10 cellular contexts compared by ENCODE assay signal in the genomic region with DNA sequence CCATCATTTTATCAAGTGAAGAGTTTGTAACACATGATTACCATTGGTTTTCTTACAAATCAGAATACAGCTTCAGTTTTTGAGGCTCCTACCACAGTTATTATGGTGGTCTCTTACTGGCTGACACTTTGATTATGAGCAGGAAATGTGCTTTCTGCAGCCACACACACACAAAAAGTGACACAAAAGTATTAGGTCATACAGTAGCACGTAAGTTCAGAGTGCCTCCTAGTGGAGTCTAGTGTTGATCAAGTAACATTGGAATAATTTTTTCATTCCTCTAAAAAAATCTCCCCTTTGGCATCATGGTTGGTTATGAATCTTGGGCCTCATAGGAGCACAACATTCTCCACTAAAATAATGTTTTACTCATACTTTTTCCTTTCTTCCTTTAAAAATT. TPM values are rescaled to one million over a fixed set of nuclear protein-coding genes. Genes with fewer than 3 reads are reported as not detected.
DNase-seq lines count a peak whose midpoint lies in the region; ATAC-seq, FAIRE-seq and TF ChIP-seq lines count a peak whose summit lies in the region.
"Had no signal": no experiment of that assay in that cellular context is flagged by ENCODE, and none has a peak within 500 bp of the region (broad histone marks: within the 10 kb centered on the region; RNA-seq: fewer than 3 reads in every experiment).

No MANE protein-coding gene starts in this region.

- H3K27me3 Mint-ChIP-seq in natural killer cell treated with Interleukin-12 subunit alpha and Interleukin-12 subunit beta and Interleukin-15 and Interleukin-18, amount 100 ng/mL, for 72 hours: no peaks in the 10 kb centered on the region
- H3K27me3 Mint-ChIP-seq: T-cell had no signal

- TF ChIP-seq POLR2A in K562 (conservative IDR thresholded peaks at IDR 0.05): no peak

- in situ Hi-C loops in K562 (cut with MboI): no loop called here

- POLR2A ChIA-PET in K562 (lab: Yijun Ruan, JAX): no interaction called here

- no peaks in the 10 kb centered on the region for H4K20me1 ChIP-seq in MM.1S (ENCODE audit: insufficient read depth, low read length)
- no peaks in the 10 kb centered on the region for H4K20me1 ChIP-seq in K562 (replicated peaks; ENCODE audit: control insufficient read depth, insufficient read depth, low read length)

- peak; percentile 36 for TF ChIP-seq CTCF in MM.1S (IDR thresholded peaks at IDR 0.05; ENCODE audit: low read length)
- peak; percentile 5 to 39 (median 14); a peak in 2 of 6 replicates for TF ChIP-seq CTCF in K562 (IDR thresholded peaks at IDR 0.05 in 2 of 3, conservative IDR thresholded peaks at IDR 0.05 in 1 of 3; ENCODE audit: insufficient read depth in 2 of 3, low read depth in 1 of 3, low read length in 3 of 3)

- intact Hi-C loops in K562 (cut with micrococcal nuclease): loop anchor here (5.0 kb wide), 2 partner anchors 110 to 210 kb away; no protein-coding TSS in a partner anchor

- peak in 1 of 2 experiments; percentile 49; a peak in 2 of 4 replicates for TF ChIP-seq RAD21 in K562 (CRISPR knock-in tag; conservative IDR thresholded peaks at IDR 0.05 in 1 of 2, IDR thresholded peaks at IDR 0.05 in 1 of 2)

- H3K4me3 ChIP-seq in MM.1S (ENCODE audit: low read length): no peak overlapping the region
- no peak overlapping the region for H3K4me3 ChIP-seq in K562
- H3K4me3 ChIP-seq: uterus had no signal

- H3K36me3 Mint-ChIP-seq in natural killer cell treated with Interleukin-12 subunit alpha and Interleukin-12 subunit beta and Interleukin-15 and Interleukin-18, amount 100 ng/mL, for 72 hours: no peaks in the 10 kb centered on the region
- H3K36me3 Mint-ChIP-seq: T-cell had no signal

- H3K36me3 ChIP-seq in MM.1S (replicated peaks; ENCODE audit: insufficient read depth, low read length) (no peaks in the 10 kb centered on the region), K562 (ENCODE audit: control insufficient read depth, insufficient read depth, low read length) (no peaks in the 10 kb centered on the region)
- H3K36me3 ChIP-seq: uterus had no signal

- peaks cover 38 to 40% of the 10 kb centered on the region in 2 donors for H3K4me1 Mint-ChIP-seq in natural killer cell treated with Interleukin-12 subunit alpha and Interleukin-12 subunit beta and Interleukin-15 and Interleukin-18, amount 100 ng/mL, for 72 hours (ENCODE audit: low read depth in 2 of 2)

- ATAC-seq in K562 (no peak), HG03520 (IDR thresholded peaks at IDR 0.05; ENCODE audit: unreplicated experiment) (no peak), HG03175 (IDR thresholded peaks at IDR 0.05; ENCODE audit: unreplicated experiment) (no peak)
- ATAC-seq in natural killer cell treated with Interleukin-12 subunit alpha and Interleukin-12 subunit beta and Interleukin-15 and Interleukin-18, amount 100 ng/mL, for 72 hours: peak; percentile 50 to 66

- H3K4me2 ChIP-seq in MM.1S (ENCODE audit: low read depth, low read length) (no peak overlapping the region), K562 (ENCODE audit: insufficient read depth, low read length) (no peak overlapping the region)

- no peak for TF ChIP-seq EP300 in K562 (IDR thresholded peaks at IDR 0.05; ENCODE audit: low read length)

- H2AFZ ChIP-seq in MM.1S (ENCODE audit: low read length) (no peak overlapping the region), K562 (ENCODE audit: low read depth, low read length) (no peak overlapping the region)

- H3K79me2 ChIP-seq in MM.1S (ENCODE audit: low read length): no peaks in the 10 kb centered on the region
- no peaks in the 10 kb centered on the region for H3K79me2 ChIP-seq in K562 (ENCODE audit: control insufficient read depth, insufficient read depth, low read length)

- CTCF ChIA-PET in K562 (lab: Yijun Ruan, JAX; ENCODE audit: low intra/inter-chr PET ratio): interaction anchor here (1.1 kb wide), 1 partner anchor 209 kb away, joined by 3 read pairs; no protein-coding TSS in a partner anchor

- no peak overlapping the region for H3K4me3 Mint-ChIP-seq in natural killer cell treated with Interleukin-12 subunit alpha and Interleukin-12 subunit beta and Interleukin-15 and Interleukin-18, amount 100 ng/mL, for 72 hours
- H3K4me3 Mint-ChIP-seq: T-cell had no signal

- DNase-seq in NCI-H2107 treated with DMSO at 0.1 percent for 48 hours (lab: John Stamatoyannopoulos, UW; ENCODE audit: unreplicated experiment): peak; percentile 11
- DNase-seq in NCI-H2107 (lab: John Stamatoyannopoulos, UW): no peak
- DNase-seq in MM.1S: peak; percentile 10
- peak in 2 of 4 experiments; percentile 2 to 6 for DNase-seq in K562 (ENCODE audit: extremely low read depth in 1 of 4, low spot score in 3 of 4)
- DNase-seq in natural killer cell treated with Interleukin-12 subunit alpha and Interleukin-12 subunit beta and Interleukin-15 and Interleukin-18, amount 100 ng/mL, for 72 hours (ENCODE audit: low spot score): no peak
- DNase-seq in superior temporal gyrus (ENCODE audit: extremely low spot score): no peak
- DNase-seq: T-cell, uterus had no signal

- H3K9me1 ChIP-seq in K562 (ENCODE audit: control insufficient read depth, insufficient read depth, low read length): no peaks in the 10 kb centered on the region

- H3K9ac ChIP-seq in MM.1S (ENCODE audit: low read length) (no peak overlapping the region), K562 (ENCODE audit: insufficient read depth in 1 of 2, low read depth in 2 of 2, low read length in 2 of 2) (no peak overlapping the region)

- H3K4me1 ChIP-seq in MM.1S (ENCODE audit: low read length) (no peaks in the 10 kb centered on the region), K562 (replicated peaks in 1 of 2; ENCODE audit: control insufficient read depth in 2 of 2, insufficient read depth in 2 of 2, low read length in 2 of 2) (no peaks in the 10 kb centered on the region)
- H3K4me1 ChIP-seq: uterus had no signal

- H3K27ac Mint-ChIP-seq in natural killer cell treated with Interleukin-12 subunit alpha and Interleukin-12 subunit beta and Interleukin-15 and Interleukin-18, amount 100 ng/mL, for 72 hours: peak overlapping the region; percentile 24 to 81
- H3K27ac Mint-ChIP-seq: T-cell had no signal

- H3K9me3 Mint-ChIP-seq in natural killer cell treated with Interleukin-12 subunit alpha and Interleukin-12 subunit beta and Interleukin-15 and Interleukin-18, amount 100 ng/mL, for 72 hours: no peaks in the 10 kb centered on the region
- H3K9me3 Mint-ChIP-seq: T-cell had no signal

- no peak for FAIRE-seq in K562 (lab: Jason Lieb, UNC)

- 0% methylated on average over 1 of the region's 1 CpG for WGBS in K562 (ENCODE audit: insufficient coverage, low coverage, missing lambda C conversion rate)

- H3K27ac ChIP-seq in MM.1S (ENCODE audit: low read length) (no peak overlapping the region), K562 (ENCODE audit: extremely low read depth, low read depth, low read length) (no peak overlapping the region)
- H3K27ac ChIP-seq: uterus had no signal

- no peaks in the 10 kb centered on the region for H3K9me2 ChIP-seq in MM.1S (replicated peaks; ENCODE audit: insufficient read depth, low read length)

- H3K9me3 ChIP-seq in MM.1S (replicated peaks; ENCODE audit: insufficient read depth, low read length) (no peaks in the 10 kb centered on the region), K562 (replicated peaks; ENCODE audit: control insufficient read depth, insufficient read depth, low read depth, low read length) (no peaks in the 10 kb centered on the region)
- H3K9me3 ChIP-seq: uterus had no signal

- H3F3A ChIP-seq in MM.1S (ENCODE audit: insufficient read depth, low read length): no peaks in the 10 kb centered on the region

- H3K27me3 ChIP-seq in MM.1S (replicated peaks; ENCODE audit: insufficient read depth, low read length) (no peaks in the 10 kb centered on the region), K562 (ENCODE audit: control insufficient read depth in 2 of 2, insufficient read depth in 2 of 2, low read length in 2 of 2) (no peaks in the 10 kb centered on the region)
- H3K27me3 ChIP-seq: uterus had no signal

- no TSS peak for BruUV-seq in K562 (replicated peaks; lab: Mats Ljungman, UMichigan)

TF ChIP-seq in K562, 482 proteins besides CTCF, POLR2A, EP300 and RAD21 (continues in another document):
- TF ChIP-seq ETV1 (tag; conservative IDR thresholded peaks at IDR 0.05; ENCODE audit: low read depth) (no peak), SREBF1 (IDR thresholded peaks at IDR 0.05; ENCODE audit: borderline replicate concordance, low read depth, low read length) (no peak), ZNF134 (CRISPR knock-in tag; conservative IDR thresholded peaks at IDR 0.05) (no peak), PHF21A (IDR thresholded peaks at IDR 0.05; ENCODE audit: borderline replicate concordance, low read depth) (no peak), BDP1 (IDR thresholded peaks at IDR 0.05; ENCODE audit: insufficient read depth, insufficient read length) (no peak), RBM39 (optimal IDR thresholded peaks at IDR 0.05; ENCODE audit: low read depth, low read length) (no peak)

RNA-seq across cellular contexts. Expression of gene PAM, which starts 37.6 kb away (rescaled TPM):
- total RNA-seq in K562 (2011; cell fraction: chromatin; rRNA removed; ENCODE audit: low replicate concordance): 2.9 and 3.8 TPM in 2 replicates
- total RNA-seq in K562 (2011; cell fraction: nucleolus; rRNA removed): 2.1 and 2.3 TPM in 2 replicates
- 2.6 and 5.8 TPM in 2 replicates for total RNA-seq in K562 (2011; cell fraction: nucleoplasm; rRNA removed)
- total RNA-seq in K562 (2014; rRNA removed): 0.57 and 0.82 TPM in 2 replicates
- 0.95 and 1.1 TPM in 2 replicates for total RNA-seq in K562 (2014; rRNA removed; fragmentation: Illumina TruSeq; extraction: Trizol)
- total RNA-seq in K562 (2015; rRNA removed; fragmentation: Illumina TruSeq; extraction: Trizol): 0.30 and 0.40 TPM in 2 replicates
- 1.3 and 1.9 TPM in 2 replicates for total RNA-seq in K562 (2021)
- 1.6 and 3.1 TPM in 2 replicates for polyA plus RNA-seq in K562 (2011; rRNA removed)
- 0.96 and 2.0 TPM in 2 replicates for polyA plus RNA-seq in K562 (2011; cell fraction: cytosol; rRNA removed)
- polyA plus RNA-seq in K562 (2011; cell fraction: nucleus; rRNA removed): 1.8 and 2.8 TPM in 2 replicates
- polyA plus RNA-seq in K562 (2012): 0.90 and 1.6 TPM in 2 replicates
- polyA plus RNA-seq in K562 (2014; fragmentation: Illumina TruSeq; extraction: Trizol): 0.50 and 0.77 TPM in 2 replicates
- under 1 TPM; 0.39 to 0.46 TPM for polyA plus RNA-seq in K562 (2014; fragmentation: Nextera tagmentation; extraction: Ambion mirVana)
- polyA plus RNA-seq in K562 (2014; rRNA removed): 0.40 and 1.2 TPM in 2 replicates
- 2.6 and 3.4 TPM in 2 replicates for polyA minus RNA-seq in K562 (2011; rRNA and poly(A)+ RNA removed)
- 0.91 and 1.2 TPM in 2 replicates for polyA minus RNA-seq in K562 (2011; cell fraction: cytosol; rRNA and poly(A)+ RNA removed)
- polyA minus RNA-seq in K562 (2011; cell fraction: nucleus; rRNA and poly(A)+ RNA removed): 2.1 and 4.4 TPM in 2 replicates
- total RNA-seq in natural killer cell treated with Interleukin-12 subunit alpha and Interleukin-12 subunit beta and Interleukin-15 and Interleukin-18, amount 100 ng/mL, for 72 hours: 100 to 1,000 TPM in 1 of 2 donors, 10 to 100 TPM in 1; 86.3 to 124 TPM

Comparison
In these comparisons a context has a peak if more than half of its experiments do, and no peak if none do; other contexts are left out.
1. DNase-seq: peak in NCI-H2107 treated with DMSO at 0.1 percent for 48 hours (single experiment) and MM.1S (single experiment); none in NCI-H2107 (single experiment), natural killer cell treated with Interleukin-12 subunit alpha and Interleukin-12 subunit beta and Interleukin-15 and Interleukin-18, amount 100 ng/mL, for 72 hours (single experiment) and superior temporal gyrus (single experiment).
2. ATAC-seq: peak in natural killer cell treated with Interleukin-12 subunit alpha and Interleukin-12 subunit beta and Interleukin-15 and Interleukin-18, amount 100 ng/mL, for 72 hours (2 of 2); none in K562 (single experiment), HG03520 (single experiment) and HG03175 (single experiment).
3. RNA of gene PAM, which starts 37.6 kb away (total RNA-seq): 86.3 to 124 TPM in natural killer cell treated with Interleukin-12 subunit alpha and Interleukin-12 subunit beta and Interleukin-15 and Interleukin-18, amount 100 ng/mL, for 72 hours; 0.30 to 5.8 TPM in K562; every median in the first group is over 10 times any median in the second.